1 cellular context compared by ENCODE assay signal in genomic region chr6:780669-781068, GRCh38.
TF ChIP-seq lines count a peak whose summit lies in the region.

No MANE protein-coding gene starts in this region.

TF ChIP-seq in K562, 482 proteins besides CTCF, POLR2A, EP300 and RAD21 (continued from another document):
- TF ChIP-seq, protein P1, sequence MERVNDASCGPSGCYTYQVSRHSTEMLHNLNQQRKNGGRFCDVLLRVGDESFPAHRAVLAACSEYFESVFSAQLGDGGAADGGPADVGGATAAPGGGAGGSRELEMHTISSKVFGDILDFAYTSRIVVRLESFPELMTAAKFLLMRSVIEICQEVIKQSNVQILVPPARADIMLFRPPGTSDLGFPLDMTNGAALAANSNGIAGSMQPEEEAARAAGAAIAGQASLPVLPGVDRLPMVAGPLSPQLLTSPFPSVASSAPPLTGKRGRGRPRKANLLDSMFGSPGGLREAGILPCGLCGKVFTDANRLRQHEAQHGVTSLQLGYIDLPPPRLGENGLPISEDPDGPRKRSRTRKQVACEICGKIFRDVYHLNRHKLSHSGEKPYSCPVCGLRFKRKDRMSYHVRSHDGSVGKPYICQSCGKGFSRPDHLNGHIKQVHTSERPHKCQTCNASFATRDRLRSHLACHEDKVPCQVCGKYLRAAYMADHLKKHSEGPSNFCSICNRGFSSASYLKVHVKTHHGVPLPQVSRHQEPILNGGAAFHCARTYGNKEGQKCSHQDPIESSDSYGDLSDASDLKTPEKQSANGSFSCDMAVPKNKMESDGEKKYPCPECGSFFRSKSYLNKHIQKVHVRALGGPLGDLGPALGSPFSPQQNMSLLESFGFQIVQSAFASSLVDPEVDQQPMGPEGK (CRISPR knock-in tag; IDR thresholded peaks at IDR 0.05; ENCODE audit: borderline replicate concordance), result no peak
